ENCODE assay signal across 8 cellular contexts in genomic region chr5:141359790-141360426, GRCh38. TPM values are rescaled to one million over a fixed set of nuclear protein-coding genes. Genes with fewer than 3 reads are reported as not detected.
DNase-seq lines count a peak whose midpoint lies in the region; FAIRE-seq and TF ChIP-seq lines count a peak whose summit lies in the region.

TSS of gene PCDHGB2 (plus strand) at chr5:141359994. CDS start at chr5:141360136, 142 bp downstream.

- in situ Hi-C loops in GM13976 (cut with MboI; ENCODE audit: low sequenced_read_pairs, unreplicated experiment): no loop called here

- WGBS in thymus: 24% methylated on average over 24 of the region's 24 CpGs

- H3K27ac ChIP-seq in Karpas-422 (ENCODE audit: low read length): peak within 1 kb of the TSS; percentile 67
- H3K27ac ChIP-seq in thymus (ENCODE audit: low read depth): no peak within 1 kb of the TSS

- peak within 1 kb of the TSS; percentile 70 for H3K9ac ChIP-seq in Karpas-422 (ENCODE audit: low read length)

- peak within 1 kb of the TSS; percentile 70 for H3K4me2 ChIP-seq in Karpas-422 (ENCODE audit: low read depth, low read length, poor library complexity, severe bottlenecking)

- H3K9me3 Mint-ChIP-seq in activated T-helper 1 cell treated with anti-CD3 and anti-CD28 coated beads, Interleukin-12 subunit alpha, Interleukin-12 subunit beta, Interleukin-2, Interleukin-4 antibody, amounts not matched to agents 30 ng/mL and 10 ng/mL and 1 ng/mL, durations not matched to agents 14 hours and 24 hours and 36 hours: peaks cover 43% of the 10 kb centered on the region

- H3K9me3 ChIP-seq in Karpas-422 (ENCODE audit: low read length) (peaks cover 28% of the 10 kb centered on the region), thymus (ENCODE audit: control insufficient read depth) (peaks cover 27% of the 10 kb centered on the region)

- peaks cover 35% of the 10 kb centered on the region for H3K79me2 ChIP-seq in Karpas-422 (ENCODE audit: low read length)

- H4K20me1 ChIP-seq in Karpas-422 (ENCODE audit: insufficient read depth, low read depth, low read length): no peaks in the 10 kb centered on the region

- H2AFZ ChIP-seq in Karpas-422 (ENCODE audit: low read length): 0 out of 2 replicates have a peak within 1 kb of the TSS, but pooled peaks have one; percentile 39

- no peak for TF ChIP-seq CTCF in GM13976 (IDR thresholded peaks at IDR 0.05; ENCODE audit: borderline replicate concordance, control extremely low read depth, extremely low read depth, insufficient read depth, missing control alignments)

- H3K27me3 Mint-ChIP-seq in activated T-helper 1 cell treated with anti-CD3 and anti-CD28 coated beads, Interleukin-12 subunit alpha, Interleukin-12 subunit beta, Interleukin-2, Interleukin-4 antibody, amounts not matched to agents 30 ng/mL and 10 ng/mL and 1 ng/mL, durations not matched to agents 14 hours and 24 hours and 36 hours (ENCODE audit: insufficient read depth): peaks cover 19% of the 10 kb centered on the region

- H3K4me1 Mint-ChIP-seq in activated T-helper 1 cell treated with anti-CD3 and anti-CD28 coated beads, Interleukin-12 subunit alpha, Interleukin-12 subunit beta, Interleukin-2, Interleukin-4 antibody, amounts not matched to agents 30 ng/mL and 10 ng/mL and 1 ng/mL, durations not matched to agents 14 hours and 24 hours and 36 hours (ENCODE audit: low read depth): peaks cover 6% of the 10 kb centered on the region

- H3K4me1 ChIP-seq in Karpas-422 (ENCODE audit: low read length) (peaks cover 39% of the 10 kb centered on the region), thymus (ENCODE audit: control insufficient read depth, insufficient read depth, low read length) (no peaks in the 10 kb centered on the region)

- peak within 1 kb of the TSS; percentile 85 for H3K4me3 Mint-ChIP-seq in activated T-helper 1 cell treated with anti-CD3 and anti-CD28 coated beads, Interleukin-12 subunit alpha, Interleukin-12 subunit beta, Interleukin-2, Interleukin-4 antibody, amounts not matched to agents 30 ng/mL and 10 ng/mL and 1 ng/mL, durations not matched to agents 14 hours and 24 hours and 36 hours

- peaks cover 30% of the 10 kb centered on the region for H3K36me3 ChIP-seq in Karpas-422 (ENCODE audit: insufficient read depth, low read length)
- no peaks in the 10 kb centered on the region for H3K36me3 ChIP-seq in thymus (ENCODE audit: control insufficient read depth, insufficient read depth)

- peaks cover 5% of the 10 kb centered on the region for H3K36me3 Mint-ChIP-seq in activated T-helper 1 cell treated with anti-CD3 and anti-CD28 coated beads, Interleukin-12 subunit alpha, Interleukin-12 subunit beta, Interleukin-2, Interleukin-4 antibody, amounts not matched to agents 30 ng/mL and 10 ng/mL and 1 ng/mL, durations not matched to agents 14 hours and 24 hours and 36 hours (ENCODE audit: low read depth)

- intact Hi-C loops in activated T-helper 1 cell treated with anti-CD3 and anti-CD28 coated beads, Interleukin-12 subunit alpha, Interleukin-12 subunit beta, Interleukin-2, Interleukin-4 antibody, amounts not matched to agents 30 ng/mL and 10 ng/mL and 1 ng/mL, durations not matched to agents 14 hours and 24 hours and 36 hours (cut with micrococcal nuclease): loop anchor here (1.0 to 10.0 kb wide), 5 partner anchors 37 to 204 kb away; partner anchors contain the start of genes PCDHB15, PCDHGA11 and PCDHGB5

- H3K4me3 ChIP-seq in Karpas-422 (ENCODE audit: low read length) (peak within 1 kb of the TSS; percentile 67), thymus (ENCODE audit: low read length) (peak within 1 kb of the TSS; percentile 38)

- DNase-seq in GM13976 (ENCODE audit: low spot score) (peak; percentile 73), Karpas-422 (peak; percentile 87), iPS-NIHi11 (ENCODE audit: low spot score) (peak; percentile 41), dedifferentiated amniotic fluid mesenchymal stem cell (ENCODE audit: extremely low spot score) (no peak)
- DNase-seq in activated T-helper 1 cell treated with anti-CD3 and anti-CD28 coated beads, Interleukin-12 subunit alpha, Interleukin-12 subunit beta, Interleukin-2, Interleukin-4 antibody, amounts not matched to agents 30 ng/mL and 10 ng/mL and 1 ng/mL, durations not matched to agents 14 hours and 24 hours and 36 hours (ENCODE audit: low spot score): no peak
- no peak for DNase-seq in stimulated activated naive CD4-positive, alpha-beta T cell (lab: John Stamatoyannopoulos, UW)

- no peaks in the 10 kb centered on the region for H3K27me3 ChIP-seq in Karpas-422 (ENCODE audit: low read length)
- peaks cover 13% of the 10 kb centered on the region for H3K27me3 ChIP-seq in thymus (ENCODE audit: control insufficient read depth, insufficient read depth)

- peak within 1 kb of the TSS; percentile 68 for H3K27ac Mint-ChIP-seq in activated T-helper 1 cell treated with anti-CD3 and anti-CD28 coated beads, Interleukin-12 subunit alpha, Interleukin-12 subunit beta, Interleukin-2, Interleukin-4 antibody, amounts not matched to agents 30 ng/mL and 10 ng/mL and 1 ng/mL, durations not matched to agents 14 hours and 24 hours and 36 hours

- H3K9me2 ChIP-seq in Karpas-422 (replicated peaks; ENCODE audit: insufficient read depth, low read length): no peaks in the 10 kb centered on the region

- FAIRE-seq in A204.1 (lab: Jason Lieb, UNC): peak; percentile 97

RNA-seq across cellular contexts. Expression of gene PCDHGB2, which starts in this region (rescaled TPM):
- total RNA-seq in Karpas-422 (2014; rRNA removed; shearing (Covaris generic); ENCODE audit: low replicate concordance): 9.8 and 11.5 TPM in 2 replicates
- 0.47 and 0.93 TPM in 2 replicates for total RNA-seq in activated T-helper 1 cell treated with anti-CD3 and anti-CD28 coated beads, Interleukin-12 subunit alpha, Interleukin-12 subunit beta, Interleukin-2, Interleukin-4 antibody, amounts not matched to agents 30 ng/mL and 10 ng/mL and 1 ng/mL, durations not matched to agents 14 hours and 24 hours and 36 hours
- 0.21 TPM for polyA plus RNA-seq in thymus

Comparison
In these comparisons a context has a peak if more than half of its experiments do, and no peak if none do; other contexts are left out.
1. DNase-seq: peak in GM13976 (single experiment), Karpas-422 (single experiment) and iPS-NIHi11 (single experiment); none in activated T-helper 1 cell treated with anti-CD3 and anti-CD28 coated beads, Interleukin-12 subunit alpha, Interleukin-12 subunit beta, Interleukin-2, Interleukin-4 antibody, amounts not matched to agents 30 ng/mL and 10 ng/mL and 1 ng/mL, durations not matched to agents 14 hours and 24 hours and 36 hours (single experiment), stimulated activated naive CD4-positive, alpha-beta T cell (0 of 6) and dedifferentiated amniotic fluid mesenchymal stem cell (single experiment).